In the genomic region with DNA sequence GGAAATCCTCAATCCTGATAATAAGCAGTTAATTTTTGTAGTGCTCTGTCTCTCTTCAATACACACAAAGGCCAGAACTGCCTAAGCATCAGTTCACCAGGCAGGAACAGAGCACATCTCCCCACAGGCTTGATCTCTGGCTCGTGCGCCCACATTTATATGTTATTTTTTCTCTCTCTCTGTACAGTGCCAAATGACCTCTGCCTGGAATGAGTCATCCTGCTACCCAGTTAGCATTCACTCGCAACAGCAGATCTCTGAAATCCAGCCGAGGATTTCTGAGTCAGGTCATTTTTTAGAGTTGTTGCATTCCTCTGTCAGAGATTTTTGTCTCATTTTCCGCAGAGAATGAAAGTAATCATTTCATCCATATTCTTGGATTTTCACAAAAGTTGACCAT, we compare ENCODE assay signal across 10 cellular contexts.
A peak's percentile ranks its signal among the peaks of the same experiment; 100 is the strongest.
DNase-seq lines count a peak whose midpoint lies in the region; ATAC-seq and TF ChIP-seq lines count a peak whose summit lies in the region.
"Had no signal": no experiment of that assay in that cellular context is flagged by ENCODE, and none has a peak within 500 bp of the region (broad histone marks: within the 10 kb centered on the region; RNA-seq: fewer than 3 reads in every experiment).

No MANE protein-coding gene starts in this region.

- no peak overlapping the region for H3K27ac Mint-ChIP-seq in immature natural killer cell
- no peak overlapping the region for H3K27ac Mint-ChIP-seq in stimulated activated memory B cell treated with anti-CD40 and anti-IgM and Interleukin-4, amounts not matched to agents 10 μg/mL and 1 μg/mL and 100 μg/mL, for 72 hours

- H3K27ac ChIP-seq in esophagus (ENCODE audit: low read depth in 2 of 2, low read length in 1 of 2), result peak overlapping the region; percentile 4 to 49
- H3K27ac ChIP-seq in muscle layer of colon (ENCODE audit: low read depth, low read length), result peak overlapping the region; percentile 52

- H3K9me3 ChIP-seq in esophagus (ENCODE audit: control insufficient read depth in 2 of 2, insufficient read depth in 1 of 2, low read depth in 1 of 2, low read length in 1 of 2) (no peaks in the 10 kb centered on the region), muscle layer of colon (ENCODE audit: low read length) (no peaks in the 10 kb centered on the region)

- H3K4me1 Mint-ChIP-seq in immature natural killer cell, result no peaks in the 10 kb centered on the region
- H3K4me1 Mint-ChIP-seq in stimulated activated memory B cell treated with anti-CD40 and anti-IgM and Interleukin-4, amounts not matched to agents 10 μg/mL and 1 μg/mL and 100 μg/mL, for 72 hours, result no peaks in the 10 kb centered on the region
- H3K4me1 Mint-ChIP-seq: CD4-positive, CD25-positive, alpha-beta regulatory T cell had no signal

- no peak for TF ChIP-seq CTCF in AG04449 (IDR thresholded peaks at IDR 0.05; ENCODE audit: insufficient read depth, low read length, missing control alignments)

- peaks cover 0 to 3% (median 0%) of the 10 kb centered on the region in 6 donors for H3K9me3 Mint-ChIP-seq in immature natural killer cell
- H3K9me3 Mint-ChIP-seq in stimulated activated memory B cell treated with anti-CD40 and anti-IgM and Interleukin-4, amounts not matched to agents 10 μg/mL and 1 μg/mL and 100 μg/mL, for 72 hours, result peaks cover 3% of the 10 kb centered on the region

- DNase-seq in AG04449 (ENCODE audit: low read depth, low spot score) (peak; percentile 86), NCI-H460 (ENCODE audit: extremely low read depth, low read depth) (peak; percentile 43), immature natural killer cell (no peak)
- DNase-seq: CD4-positive, CD25-positive, alpha-beta regulatory T cell; stimulated activated CD4-positive, alpha-beta T cell treated with anti-CD3 and anti-CD28 coated beads, Interleukin-4, amount 100 ng/mL, for 1 hour had no signal

- H3K4me1 ChIP-seq in esophagus (ENCODE audit: control insufficient read depth in 2 of 2, insufficient read depth in 2 of 2, low read length in 1 of 2) (no peaks in the 10 kb centered on the region), muscle layer of colon (ENCODE audit: insufficient read depth, low read length) (peaks cover 28% of the 10 kb centered on the region)

- WGBS in esophagus, 2 donors, result 16 to 21% methylated on average over 5 of the region's 5 CpGs

- POLR2A ChIA-PET in AG04449 (lab: Yijun Ruan, JAX), result no interaction called here

- CTCF ChIA-PET in AG04449 (lab: Yijun Ruan, JAX), result interaction anchor here (1.3 to 1.5 kb wide), 2 partner anchors 18 to 106 kb away, joined by 3 to 4 read pairs; no protein-coding TSS in a partner anchor

- H3K27me3 Mint-ChIP-seq in immature natural killer cell (ENCODE audit: low read depth in 3 of 3), result peaks cover 0 to 3% (median 0%) of the 10 kb centered on the region in 3 donors
- H3K27me3 Mint-ChIP-seq in stimulated activated memory B cell treated with anti-CD40 and anti-IgM and Interleukin-4, amounts not matched to agents 10 μg/mL and 1 μg/mL and 100 μg/mL, for 72 hours, result no peaks in the 10 kb centered on the region
- H3K27me3 Mint-ChIP-seq: CD4-positive, CD25-positive, alpha-beta regulatory T cell had no signal

- no peaks in the 10 kb centered on the region for H3K36me3 Mint-ChIP-seq in immature natural killer cell
- no peaks in the 10 kb centered on the region for H3K36me3 Mint-ChIP-seq in stimulated activated memory B cell treated with anti-CD40 and anti-IgM and Interleukin-4, amounts not matched to agents 10 μg/mL and 1 μg/mL and 100 μg/mL, for 72 hours
- H3K36me3 Mint-ChIP-seq: CD4-positive, CD25-positive, alpha-beta regulatory T cell had no signal

- H3K27me3 ChIP-seq in esophagus (ENCODE audit: control insufficient read depth in 1 of 2, insufficient read depth in 2 of 2, low read length in 2 of 2), result no peaks in the 10 kb centered on the region
- no peaks in the 10 kb centered on the region for H3K27me3 ChIP-seq in muscle layer of colon (ENCODE audit: control insufficient read depth in 1 of 2, insufficient read depth in 2 of 2, low read length in 2 of 2)

- H3K9ac ChIP-seq in muscle layer of colon (ENCODE audit: low read length), result no peak overlapping the region

- H3K36me3 ChIP-seq in esophagus (ENCODE audit: control insufficient read depth in 2 of 2, insufficient read depth in 2 of 2, low read length in 1 of 2), result no peaks in the 10 kb centered on the region
- H3K36me3 ChIP-seq in muscle layer of colon (ENCODE audit: insufficient read depth, low read length), result peaks cover 30% of the 10 kb centered on the region

- ATAC-seq in GM21619 (IDR thresholded peaks at IDR 0.05; ENCODE audit: unreplicated experiment) (no peak), GM19455 (IDR thresholded peaks at IDR 0.05; ENCODE audit: unreplicated experiment) (no peak)
- no peak for ATAC-seq in stimulated activated memory B cell treated with anti-CD40 and anti-IgM and Interleukin-4, amounts not matched to agents 10 μg/mL and 1 μg/mL and 100 μg/mL, for 72 hours

- no peak overlapping the region for H3K4me3 Mint-ChIP-seq in immature natural killer cell
- H3K4me3 Mint-ChIP-seq in stimulated activated memory B cell treated with anti-CD40 and anti-IgM and Interleukin-4, amounts not matched to agents 10 μg/mL and 1 μg/mL and 100 μg/mL, for 72 hours, result no peak overlapping the region
- H3K4me3 Mint-ChIP-seq: CD4-positive, CD25-positive, alpha-beta regulatory T cell had no signal

- no peak overlapping the region for H3K4me3 ChIP-seq in AG04449 (ENCODE audit: low read depth, low read length)
- H3K4me3 ChIP-seq in esophagus (ENCODE audit: low read depth in 1 of 2, low read length in 2 of 2), result no peak overlapping the region
- no peak overlapping the region for H3K4me3 ChIP-seq in muscle layer of colon (ENCODE audit: low read depth in 1 of 2, low read length in 2 of 2)

Comparison
In these comparisons a context has a peak if more than half of its experiments do, and no peak if none do; other contexts are left out.
1. DNase-seq: peak in AG04449 (single experiment) and NCI-H460 (single experiment); none in immature natural killer cell (0 of 3).